Comparison of ENCODE assay signal across 17 cellular contexts in the genomic region with DNA sequence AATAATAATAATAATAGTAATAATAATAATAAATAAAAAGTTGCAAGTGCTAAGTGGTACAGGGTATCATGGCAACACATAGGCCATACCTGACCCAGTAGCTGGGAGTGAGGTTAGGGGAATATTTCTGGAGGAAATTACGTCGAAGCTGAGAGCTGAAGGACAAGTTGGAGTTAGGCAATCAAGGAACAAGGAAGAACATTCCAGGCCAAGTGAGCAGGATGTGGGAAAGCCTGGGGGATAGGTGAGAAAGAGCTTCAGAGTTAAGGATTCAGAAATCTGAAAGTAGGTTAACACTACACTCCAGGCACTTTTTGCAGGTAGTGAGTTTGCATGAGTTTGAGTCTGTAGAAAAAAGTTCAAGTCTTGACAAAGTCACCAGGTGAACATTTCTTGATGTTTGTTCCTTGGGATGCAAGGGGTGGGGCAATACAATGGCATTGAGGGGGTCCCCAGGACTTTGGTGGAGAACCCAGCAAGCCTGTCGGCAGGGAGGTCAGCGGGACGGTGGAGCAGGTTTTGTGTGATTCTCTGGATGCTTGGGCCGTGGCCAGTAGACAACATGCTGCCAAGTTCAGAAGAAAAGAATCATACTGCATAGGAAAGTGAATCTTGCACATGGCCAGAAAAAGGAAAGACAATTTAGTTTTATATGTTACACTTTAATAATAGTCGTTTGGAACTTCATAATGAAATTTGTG. TPM values are rescaled to one million over a fixed set of nuclear protein-coding genes. Genes with fewer than 3 reads are reported as not detected.
A peak's percentile ranks its signal among the peaks of the same experiment; 100 is the strongest.
DNase-seq lines count a peak whose midpoint lies in the region; ATAC-seq and TF ChIP-seq lines count a peak whose summit lies in the region.
"Had no signal": no experiment of that assay in that cellular context is flagged by ENCODE, and none has a peak within 500 bp of the region (broad histone marks: within the 10 kb centered on the region; RNA-seq: fewer than 3 reads in every experiment).

No MANE protein-coding gene starts in this region.

- peak; percentile 56 for ATAC-seq in foreskin keratinocyte
- ATAC-seq in upper lobe of right lung = peak; percentile 60
- no peak for ATAC-seq in GM19455 (IDR thresholded peaks at IDR 0.05; ENCODE audit: unreplicated experiment)
- ATAC-seq: Panc1, SK-N-SH treated with all-trans-retinoic acid at 6 μM for 48 hours had no signal

- H3K27ac ChIP-seq in breast epithelium (peak overlapping the region; percentile 80 to 84), foreskin keratinocyte (no peak overlapping the region), upper lobe of right lung (no peak overlapping the region)

- TF ChIP-seq POLR2A in breast epithelium (IDR thresholded peaks at IDR 0.05) = no peak

- TF ChIP-seq CTCF in breast epithelium (IDR thresholded peaks at IDR 0.05) (peak in 1 of 3 donors; percentile 16), foreskin keratinocyte (conservative IDR thresholded peaks at IDR 0.05) (no peak), upper lobe of right lung (IDR thresholded peaks at IDR 0.05) (no peak)

- H3K27me3 ChIP-seq in breast epithelium (no peaks in the 10 kb centered on the region), foreskin keratinocyte (no peaks in the 10 kb centered on the region), upper lobe of right lung (no peaks in the 10 kb centered on the region)

- no peaks in the 10 kb centered on the region for H3K9me3 ChIP-seq in breast epithelium
- H3K9me3 ChIP-seq in upper lobe of right lung = no peaks in the 10 kb centered on the region

- intact Hi-C loops in breast epithelium (cut with DNase I; ENCODE audit: low total_unique reads) = no loop called here
- intact Hi-C loops in upper lobe of right lung (cut with DNase I) = no loop called here

- H3K36me3 ChIP-seq in breast epithelium (no peaks in the 10 kb centered on the region), upper lobe of right lung (no peaks in the 10 kb centered on the region)

- DNase-seq in HT-29 (ENCODE audit: low spot score) (peak; percentile 50), breast epithelium (ENCODE audit: low spot score in 2 of 2) (peak; percentile 83 to 86), foreskin keratinocyte (peak; percentile 78 to 89), upper lobe of right lung (no peak), EL (no peak), NCI-H774 (lab: John Stamatoyannopoulos, UW) (no peak)
- DNase-seq: CD4-positive, CD25-positive, alpha-beta regulatory T cell; DMS79; GDM1; H7; Karpas-422; NCI-H187 treated with DMSO at 0.1 percent for 48 hours; NCI-H510A treated with DMSO at 0.1 percent for 48 hours; SHP77 had no signal

- peak overlapping the region in 1 of 3 donors; percentile 37 for H3K4me3 ChIP-seq in breast epithelium
- no peak overlapping the region for H3K4me3 ChIP-seq in upper lobe of right lung

- H3K4me1 ChIP-seq in breast epithelium (peaks cover 0 to 4% of the 10 kb centered on the region in 2 donors), foreskin keratinocyte (peaks cover 18% of the 10 kb centered on the region), upper lobe of right lung (peaks cover 8% of the 10 kb centered on the region)

RNA-seq across cellular contexts. Expression of gene MPHOSPH6, which starts 27.7 kb away (rescaled TPM):
- total RNA-seq in HT-29 (2014; rRNA removed; shearing (Covaris generic)) = 15.7 and 16.8 TPM in 2 replicates
- 10 to 100 TPM; 24.0 to 70.4 (median 60.0) TPM for total RNA-seq in breast epithelium
- total RNA-seq in foreskin keratinocyte = 63.9 and 70.8 TPM in 2 replicates
- 73.3 and 83.9 TPM in 2 replicates for polyA plus RNA-seq in foreskin keratinocyte
- 24.3 TPM for total RNA-seq in upper lobe of right lung

Comparison
In these comparisons a context has a peak if more than half of its experiments do, and no peak if none do; other contexts are left out.
1. DNase-seq: peak in HT-29 (single experiment), breast epithelium (2 of 2) and foreskin keratinocyte (2 of 2); none in upper lobe of right lung (single experiment), EL (single experiment) and NCI-H774 (single experiment).
2. H3K27ac ChIP-seq: peak in breast epithelium (2 of 2); none in foreskin keratinocyte (single experiment) and upper lobe of right lung (single experiment).